Comparison of ENCODE assay signal across 20 cellular contexts in the genomic region with DNA sequence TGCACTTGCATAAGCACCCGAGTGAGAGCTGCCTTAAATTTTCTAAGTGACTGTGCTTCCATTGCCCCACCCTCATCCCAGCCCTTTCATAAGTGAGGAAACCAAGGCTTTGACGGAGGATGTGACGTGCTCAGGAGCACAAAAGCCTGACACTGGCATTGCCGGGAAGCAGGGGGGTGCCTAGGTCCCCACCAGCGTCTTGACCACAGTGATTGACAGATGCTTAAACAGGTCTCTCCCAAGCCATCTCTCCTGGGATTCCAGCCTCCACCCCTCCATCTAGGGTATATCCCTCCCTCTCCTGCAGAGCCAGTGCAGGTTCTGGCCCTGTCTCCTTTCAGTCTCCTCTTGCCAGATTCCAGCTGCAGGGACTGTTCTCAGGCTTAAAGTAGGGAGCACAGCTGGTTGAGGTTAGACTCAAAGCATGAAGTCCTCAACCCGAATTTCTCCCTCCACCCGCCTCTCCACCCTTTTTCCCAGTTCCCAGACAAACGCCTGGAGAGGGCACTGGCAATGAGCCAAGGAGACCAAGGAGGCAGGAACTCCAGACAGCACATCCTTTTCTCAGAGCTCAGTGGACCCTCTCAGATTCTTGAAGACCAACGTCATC.
"Had no signal": no experiment of that assay in that cellular context is flagged by ENCODE, and none has a peak within 500 bp of the region (broad histone marks: within the 10 kb centered on the region; RNA-seq: fewer than 3 reads in every experiment).

No MANE protein-coding gene starts in this region.

- H3K9me3 ChIP-seq: gastrocnemius medialis, heart right ventricle, left lung, lower lobe of right lung, prostate gland, stomach had no signal

- H3K27ac ChIP-seq: gastrocnemius medialis, heart right ventricle, left lung, lower lobe of right lung, neural progenitor cell, parathyroid adenoma, prostate gland, skin epidermis, stomach had no signal

- DNase-seq: erythroblast; gastrocnemius medialis; heart right ventricle; hypothalamus; left lung; lower lobe of right lung; midbrain; occipital lobe; stimulated activated CD4-positive, alpha-beta T cell treated with anti-CD3 and anti-CD28 coated beads, Interleukin-2, amount 100 ng/mL, for 24 hours; stimulated activated naive CD4-positive, alpha-beta T cell; stomach; trophoblast cell had no signal

- H3K36me3 Mint-ChIP-seq: memory B cell; natural killer cell treated with Interleukin-12 subunit alpha and Interleukin-12 subunit beta and Interleukin-15 and Interleukin-18, amount 100 ng/mL, for 72 hours; neural progenitor cell had no signal

- H3K9me3 Mint-ChIP-seq: central memory CD8-positive, alpha-beta T cell; memory B cell; natural killer cell treated with Interleukin-12 subunit alpha and Interleukin-12 subunit beta and Interleukin-15 and Interleukin-18, amount 100 ng/mL, for 72 hours; neural progenitor cell had no signal

- H3K4me3 ChIP-seq: gastrocnemius medialis, heart right ventricle, left lung, lower lobe of right lung, neural progenitor cell, prostate gland, skin epidermis, stomach had no signal

- H3K4me1 ChIP-seq: gastrocnemius medialis, heart right ventricle, left lung, lower lobe of right lung, neural progenitor cell, parathyroid adenoma, prostate gland, stomach had no signal

- H3K27me3 ChIP-seq: gastrocnemius medialis, neural progenitor cell had no signal

- H3K27ac Mint-ChIP-seq: memory B cell; natural killer cell treated with Interleukin-12 subunit alpha and Interleukin-12 subunit beta and Interleukin-15 and Interleukin-18, amount 100 ng/mL, for 72 hours had no signal

- ATAC-seq: gastrocnemius medialis; heart right ventricle; left lung; lower lobe of right lung; natural killer cell treated with Interleukin-12 subunit alpha and Interleukin-12 subunit beta and Interleukin-15 and Interleukin-18, amount 100 ng/mL, for 72 hours; sciatic nerve had no signal

- H3K4me1 Mint-ChIP-seq: central memory CD8-positive, alpha-beta T cell; memory B cell had no signal

- H3K36me3 ChIP-seq: gastrocnemius medialis, heart right ventricle, left lung, lower lobe of right lung, neural progenitor cell, prostate gland, stomach had no signal

- H3K4me3 Mint-ChIP-seq: central memory CD8-positive, alpha-beta T cell; memory B cell; natural killer cell treated with Interleukin-12 subunit alpha and Interleukin-12 subunit beta and Interleukin-15 and Interleukin-18, amount 100 ng/mL, for 72 hours; neural progenitor cell had no signal

- H3K27me3 Mint-ChIP-seq: memory B cell had no signal
